ENCODE assay signal across 1 cellular context in the genomic region with DNA sequence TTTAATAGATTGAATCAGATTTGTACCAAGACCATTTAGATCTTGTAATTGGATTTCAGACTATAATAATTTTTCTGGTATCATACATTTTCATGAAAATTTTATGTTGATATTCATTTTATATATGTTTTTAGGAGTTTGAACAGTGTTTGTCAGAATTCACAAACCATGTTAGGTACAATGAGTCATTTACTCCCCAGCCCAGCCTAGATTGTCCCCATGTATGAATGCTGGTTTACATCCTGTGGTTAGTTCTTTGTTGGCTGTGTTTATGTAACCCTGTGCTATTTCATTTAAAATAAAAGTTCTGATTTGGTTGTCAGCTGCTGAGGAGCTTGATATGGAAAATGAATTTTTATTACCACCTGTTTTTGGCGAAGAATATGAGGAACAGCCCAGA.
TF ChIP-seq lines count a peak whose summit lies in the region.

No MANE protein-coding gene starts in this region.

TF ChIP-seq in WTC11, 78 proteins besides CTCF, POLR2A, EP300 and RAD21 (continued from another document):
- TF ChIP-seq, protein P1, sequence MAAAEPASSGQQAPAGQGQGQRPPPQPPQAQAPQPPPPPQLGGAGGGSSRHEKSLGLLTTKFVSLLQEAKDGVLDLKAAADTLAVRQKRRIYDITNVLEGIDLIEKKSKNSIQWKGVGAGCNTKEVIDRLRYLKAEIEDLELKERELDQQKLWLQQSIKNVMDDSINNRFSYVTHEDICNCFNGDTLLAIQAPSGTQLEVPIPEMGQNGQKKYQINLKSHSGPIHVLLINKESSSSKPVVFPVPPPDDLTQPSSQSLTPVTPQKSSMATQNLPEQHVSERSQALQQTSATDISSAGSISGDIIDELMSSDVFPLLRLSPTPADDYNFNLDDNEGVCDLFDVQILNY (CRISPR knock-in tag; IDR thresholded peaks at IDR 0.05): no peak
- TF ChIP-seq NFATC4 (CRISPR knock-in tag; IDR thresholded peaks at IDR 0.05): no peak
- no peak for TF ChIP-seq CREB1 (CRISPR knock-in tag; IDR thresholded peaks at IDR 0.05)
- TF ChIP-seq GRHL2 (CRISPR knock-in tag; IDR thresholded peaks at IDR 0.05; ENCODE audit: insufficient replicate concordance, severe bottlenecking): no peak
- TF ChIP-seq, protein P2, sequence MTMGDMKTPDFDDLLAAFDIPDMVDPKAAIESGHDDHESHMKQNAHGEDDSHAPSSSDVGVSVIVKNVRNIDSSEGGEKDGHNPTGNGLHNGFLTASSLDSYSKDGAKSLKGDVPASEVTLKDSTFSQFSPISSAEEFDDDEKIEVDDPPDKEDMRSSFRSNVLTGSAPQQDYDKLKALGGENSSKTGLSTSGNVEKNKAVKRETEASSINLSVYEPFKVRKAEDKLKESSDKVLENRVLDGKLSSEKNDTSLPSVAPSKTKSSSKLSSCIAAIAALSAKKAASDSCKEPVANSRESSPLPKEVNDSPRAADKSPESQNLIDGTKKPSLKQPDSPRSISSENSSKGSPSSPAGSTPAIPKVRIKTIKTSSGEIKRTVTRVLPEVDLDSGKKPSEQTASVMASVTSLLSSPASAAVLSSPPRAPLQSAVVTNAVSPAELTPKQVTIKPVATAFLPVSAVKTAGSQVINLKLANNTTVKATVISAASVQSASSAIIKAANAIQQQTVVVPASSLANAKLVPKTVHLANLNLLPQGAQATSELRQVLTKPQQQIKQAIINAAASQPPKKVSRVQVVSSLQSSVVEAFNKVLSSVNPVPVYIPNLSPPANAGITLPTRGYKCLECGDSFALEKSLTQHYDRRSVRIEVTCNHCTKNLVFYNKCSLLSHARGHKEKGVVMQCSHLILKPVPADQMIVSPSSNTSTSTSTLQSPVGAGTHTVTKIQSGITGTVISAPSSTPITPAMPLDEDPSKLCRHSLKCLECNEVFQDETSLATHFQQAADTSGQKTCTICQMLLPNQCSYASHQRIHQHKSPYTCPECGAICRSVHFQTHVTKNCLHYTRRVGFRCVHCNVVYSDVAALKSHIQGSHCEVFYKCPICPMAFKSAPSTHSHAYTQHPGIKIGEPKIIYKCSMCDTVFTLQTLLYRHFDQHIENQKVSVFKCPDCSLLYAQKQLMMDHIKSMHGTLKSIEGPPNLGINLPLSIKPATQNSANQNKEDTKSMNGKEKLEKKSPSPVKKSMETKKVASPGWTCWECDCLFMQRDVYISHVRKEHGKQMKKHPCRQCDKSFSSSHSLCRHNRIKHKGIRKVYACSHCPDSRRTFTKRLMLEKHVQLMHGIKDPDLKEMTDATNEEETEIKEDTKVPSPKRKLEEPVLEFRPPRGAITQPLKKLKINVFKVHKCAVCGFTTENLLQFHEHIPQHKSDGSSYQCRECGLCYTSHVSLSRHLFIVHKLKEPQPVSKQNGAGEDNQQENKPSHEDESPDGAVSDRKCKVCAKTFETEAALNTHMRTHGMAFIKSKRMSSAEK (CRISPR knock-in tag; IDR thresholded peaks at IDR 0.05; ENCODE audit: borderline replicate concordance): no peak
- TF ChIP-seq, protein P3, sequence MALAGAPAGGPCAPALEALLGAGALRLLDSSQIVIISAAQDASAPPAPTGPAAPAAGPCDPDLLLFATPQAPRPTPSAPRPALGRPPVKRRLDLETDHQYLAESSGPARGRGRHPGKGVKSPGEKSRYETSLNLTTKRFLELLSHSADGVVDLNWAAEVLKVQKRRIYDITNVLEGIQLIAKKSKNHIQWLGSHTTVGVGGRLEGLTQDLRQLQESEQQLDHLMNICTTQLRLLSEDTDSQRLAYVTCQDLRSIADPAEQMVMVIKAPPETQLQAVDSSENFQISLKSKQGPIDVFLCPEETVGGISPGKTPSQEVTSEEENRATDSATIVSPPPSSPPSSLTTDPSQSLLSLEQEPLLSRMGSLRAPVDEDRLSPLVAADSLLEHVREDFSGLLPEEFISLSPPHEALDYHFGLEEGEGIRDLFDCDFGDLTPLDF (CRISPR knock-in tag; IDR thresholded peaks at IDR 0.05): no peak
